ENCODE assay signal across 1 cellular context in the genomic region with DNA sequence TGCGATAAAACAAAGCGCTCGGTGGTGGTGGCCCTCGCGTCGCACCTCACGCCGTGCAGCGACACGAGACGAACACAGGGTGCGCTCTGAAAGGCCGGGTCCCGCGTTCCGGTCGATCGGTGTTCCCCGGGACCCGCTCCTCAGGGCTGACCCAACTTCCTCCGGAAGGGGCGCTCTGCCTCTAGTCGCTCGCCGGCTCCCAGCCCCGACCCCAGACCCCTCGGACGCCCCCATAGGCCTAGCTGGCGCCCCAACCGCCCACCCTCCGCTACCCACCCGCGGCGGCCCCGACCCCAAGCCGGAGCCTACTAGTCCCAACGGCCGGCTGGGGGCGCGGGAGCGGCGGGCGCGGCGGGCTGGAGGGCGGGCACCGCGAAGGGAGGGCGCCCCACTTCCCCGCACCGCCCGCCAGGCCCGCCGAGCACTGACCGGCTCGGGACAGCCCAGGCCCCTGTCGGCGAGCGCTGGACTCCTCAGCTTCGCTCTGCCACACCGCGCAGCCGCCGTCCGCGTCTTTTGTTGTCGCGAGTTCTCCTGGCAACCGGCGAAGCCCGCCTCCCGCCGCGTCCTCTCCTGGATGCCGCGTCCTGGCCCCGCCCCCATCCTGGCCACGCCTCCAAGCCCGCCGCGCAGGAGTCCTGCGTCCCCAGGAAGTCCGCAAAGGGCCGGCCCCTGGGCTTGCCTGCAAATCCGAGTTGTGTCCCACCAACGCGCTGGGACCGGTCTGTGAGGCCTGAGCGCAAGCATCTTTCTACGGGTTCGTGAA.
A peak's percentile ranks its signal among the peaks of the same experiment; 100 is the strongest.
TF ChIP-seq lines count a peak whose summit lies in the region.

KIF27 (minus strand) TSS at position 491 of the 766 bp plus-strand sequence. CDS start 5,841 bp downstream, outside the sequence.

TF ChIP-seq in WTC11, 78 proteins besides CTCF, POLR2A, EP300 and RAD21 (continued from another document and continues in another):
- TF ChIP-seq FOXP1 (CRISPR knock-in tag; IDR thresholded peaks at IDR 0.05; ENCODE audit: borderline replicate concordance) = peak; percentile 91
- TF ChIP-seq ZNF671 (CRISPR knock-in tag; IDR thresholded peaks at IDR 0.05) = peak; percentile 92
- no peak for TF ChIP-seq FOXJ3 (CRISPR knock-in tag; IDR thresholded peaks at IDR 0.05; ENCODE audit: borderline replicate concordance)
- TF ChIP-seq, protein P1, sequence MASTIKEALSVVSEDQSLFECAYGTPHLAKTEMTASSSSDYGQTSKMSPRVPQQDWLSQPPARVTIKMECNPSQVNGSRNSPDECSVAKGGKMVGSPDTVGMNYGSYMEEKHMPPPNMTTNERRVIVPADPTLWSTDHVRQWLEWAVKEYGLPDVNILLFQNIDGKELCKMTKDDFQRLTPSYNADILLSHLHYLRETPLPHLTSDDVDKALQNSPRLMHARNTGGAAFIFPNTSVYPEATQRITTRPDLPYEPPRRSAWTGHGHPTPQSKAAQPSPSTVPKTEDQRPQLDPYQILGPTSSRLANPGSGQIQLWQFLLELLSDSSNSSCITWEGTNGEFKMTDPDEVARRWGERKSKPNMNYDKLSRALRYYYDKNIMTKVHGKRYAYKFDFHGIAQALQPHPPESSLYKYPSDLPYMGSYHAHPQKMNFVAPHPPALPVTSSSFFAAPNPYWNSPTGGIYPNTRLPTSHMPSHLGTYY (CRISPR knock-in tag; IDR thresholded peaks at IDR 0.05) = 0 out of 2 replicates have a peak, but pooled peaks have one; percentile 28
- TF ChIP-seq FOXP4 (CRISPR knock-in tag; IDR thresholded peaks at IDR 0.05) = peak; percentile 54; the same call in 1 of the 2 replicates
- peak; percentile 57; the same call in 1 of the 2 replicates for TF ChIP-seq GABPB1 (CRISPR knock-in tag; IDR thresholded peaks at IDR 0.05)
- TF ChIP-seq, protein P2, sequence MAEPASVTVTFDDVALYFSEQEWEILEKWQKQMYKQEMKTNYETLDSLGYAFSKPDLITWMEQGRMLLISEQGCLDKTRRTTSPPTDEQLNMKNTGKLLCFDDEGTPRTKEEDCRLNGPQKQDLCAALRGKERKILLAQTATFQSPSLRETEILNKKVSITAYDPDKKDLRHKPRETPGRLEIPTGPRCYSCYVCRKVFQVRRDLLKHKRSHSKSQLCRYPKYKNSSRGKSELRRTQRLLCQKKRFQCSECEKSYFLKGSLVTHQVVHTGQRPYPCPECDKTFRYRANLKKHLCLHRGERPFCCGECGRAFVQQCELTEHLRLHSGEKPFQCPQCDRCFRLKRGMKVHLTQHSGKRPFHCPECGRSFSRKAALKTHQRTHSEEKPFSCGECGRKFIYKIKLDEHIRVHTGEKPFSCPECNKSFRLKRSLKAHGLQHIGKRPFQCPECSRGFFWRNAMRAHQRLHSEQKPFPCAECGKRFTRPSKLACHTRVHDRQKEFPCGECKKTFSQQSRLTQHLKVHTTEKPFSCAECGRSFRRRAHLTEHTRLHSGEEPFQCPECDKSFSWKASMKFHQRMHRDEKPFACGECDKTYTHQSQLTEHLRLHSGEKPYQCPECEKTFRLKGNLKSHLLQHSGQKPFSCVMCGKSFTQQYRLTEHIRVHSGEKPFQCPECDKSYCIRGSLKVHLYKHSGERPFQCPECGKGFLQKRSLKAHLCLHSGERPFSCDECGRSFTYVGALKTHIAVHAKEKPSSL (CRISPR knock-in tag; conservative IDR thresholded peaks at IDR 0.05) = no peak
- 0 out of 2 replicates have a peak, but pooled peaks have one; percentile 49 for TF ChIP-seq ZNF138 (CRISPR knock-in tag; conservative IDR thresholded peaks at IDR 0.05)
- peak; percentile 58; the same call in 1 of the 2 replicates for TF ChIP-seq FOXK1 (CRISPR knock-in tag; IDR thresholded peaks at IDR 0.05)
- 0 out of 2 replicates have a peak, but pooled peaks have one; percentile 57 for TF ChIP-seq PRRX2 (CRISPR knock-in tag; IDR thresholded peaks at IDR 0.05)
- TF ChIP-seq ZNF263 (CRISPR knock-in tag; IDR thresholded peaks at IDR 0.05; ENCODE audit: low read depth) = peak; percentile 11; the same call in 1 of the 2 replicates
- no peak for TF ChIP-seq OVOL2 (CRISPR knock-in tag; IDR thresholded peaks at IDR 0.05; ENCODE audit: borderline replicate concordance)
- TF ChIP-seq SP1 (CRISPR knock-in tag; conservative IDR thresholded peaks at IDR 0.05) = peak; percentile 77
- no peak for TF ChIP-seq JAZF1 (CRISPR knock-in tag; IDR thresholded peaks at IDR 0.05)
- no peak for TF ChIP-seq GTF2I (CRISPR knock-in tag; conservative IDR thresholded peaks at IDR 0.05)
- TF ChIP-seq IRF2 (CRISPR knock-in tag; IDR thresholded peaks at IDR 0.05; ENCODE audit: borderline replicate concordance, low read depth) = 0 out of 2 replicates have a peak, but pooled peaks have one; percentile 24
- TF ChIP-seq ZNF396 (CRISPR knock-in tag; IDR thresholded peaks at IDR 0.05; ENCODE audit: borderline replicate concordance) = no peak
- TF ChIP-seq, protein P3, sequence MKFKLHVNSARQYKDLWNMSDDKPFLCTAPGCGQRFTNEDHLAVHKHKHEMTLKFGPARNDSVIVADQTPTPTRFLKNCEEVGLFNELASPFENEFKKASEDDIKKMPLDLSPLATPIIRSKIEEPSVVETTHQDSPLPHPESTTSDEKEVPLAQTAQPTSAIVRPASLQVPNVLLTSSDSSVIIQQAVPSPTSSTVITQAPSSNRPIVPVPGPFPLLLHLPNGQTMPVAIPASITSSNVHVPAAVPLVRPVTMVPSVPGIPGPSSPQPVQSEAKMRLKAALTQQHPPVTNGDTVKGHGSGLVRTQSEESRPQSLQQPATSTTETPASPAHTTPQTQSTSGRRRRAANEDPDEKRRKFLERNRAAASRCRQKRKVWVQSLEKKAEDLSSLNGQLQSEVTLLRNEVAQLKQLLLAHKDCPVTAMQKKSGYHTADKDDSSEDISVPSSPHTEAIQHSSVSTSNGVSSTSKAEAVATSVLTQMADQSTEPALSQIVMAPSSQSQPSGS (CRISPR knock-in tag; IDR thresholded peaks at IDR 0.05; ENCODE audit: borderline replicate concordance, low read depth) = 0 out of 2 replicates have a peak, but pooled peaks have one; percentile 61
- TF ChIP-seq ZNF512 (CRISPR knock-in tag; IDR thresholded peaks at IDR 0.05; ENCODE audit: borderline replicate concordance) = 0 out of 2 replicates have a peak, but pooled peaks have one; percentile 76
- no peak for TF ChIP-seq HMGA2 (CRISPR knock-in tag; IDR thresholded peaks at IDR 0.05)
- TF ChIP-seq MAX (CRISPR knock-in tag; IDR thresholded peaks at IDR 0.05) = peak; percentile 88
- TF ChIP-seq STAT6 (CRISPR knock-in tag; conservative IDR thresholded peaks at IDR 0.05; ENCODE audit: low read depth) = no peak
- no peak for TF ChIP-seq NR3C1 (CRISPR knock-in tag; conservative IDR thresholded peaks at IDR 0.05; ENCODE audit: low read depth)
- TF ChIP-seq AR (CRISPR knock-in tag; IDR thresholded peaks at IDR 0.05) = 0 out of 2 replicates have a peak, but pooled peaks have one; percentile 2
- no peak for TF ChIP-seq ELF4 (CRISPR knock-in tag; IDR thresholded peaks at IDR 0.05; ENCODE audit: low read depth)
- TF ChIP-seq, protein P4, sequence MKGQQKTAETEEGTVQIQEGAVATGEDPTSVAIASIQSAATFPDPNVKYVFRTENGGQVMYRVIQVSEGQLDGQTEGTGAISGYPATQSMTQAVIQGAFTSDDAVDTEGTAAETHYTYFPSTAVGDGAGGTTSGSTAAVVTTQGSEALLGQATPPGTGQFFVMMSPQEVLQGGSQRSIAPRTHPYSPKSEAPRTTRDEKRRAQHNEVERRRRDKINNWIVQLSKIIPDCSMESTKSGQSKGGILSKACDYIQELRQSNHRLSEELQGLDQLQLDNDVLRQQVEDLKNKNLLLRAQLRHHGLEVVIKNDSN (CRISPR knock-in tag; IDR thresholded peaks at IDR 0.05) = no peak; the same call in 1 of the 2 replicates
- TF ChIP-seq, protein P5, sequence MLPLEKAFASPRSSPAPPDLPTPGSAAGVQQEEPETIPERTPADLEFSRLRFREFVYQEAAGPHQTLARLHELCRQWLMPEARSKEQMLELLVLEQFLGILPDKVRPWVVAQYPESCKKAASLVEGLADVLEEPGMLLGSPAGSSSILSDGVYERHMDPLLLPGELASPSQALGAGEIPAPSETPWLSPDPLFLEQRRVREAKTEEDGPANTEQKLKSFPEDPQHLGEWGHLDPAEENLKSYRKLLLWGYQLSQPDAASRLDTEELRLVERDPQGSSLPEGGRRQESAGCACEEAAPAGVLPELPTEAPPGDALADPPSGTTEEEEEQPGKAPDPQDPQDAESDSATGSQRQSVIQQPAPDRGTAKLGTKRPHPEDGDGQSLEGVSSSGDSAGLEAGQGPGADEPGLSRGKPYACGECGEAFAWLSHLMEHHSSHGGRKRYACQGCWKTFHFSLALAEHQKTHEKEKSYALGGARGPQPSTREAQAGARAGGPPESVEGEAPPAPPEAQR (CRISPR knock-in tag; IDR thresholded peaks at IDR 0.05) = no peak
- TF ChIP-seq ZNF219 (CRISPR knock-in tag; IDR thresholded peaks at IDR 0.05; ENCODE audit: borderline replicate concordance) = no peak
- peak; percentile 19; the same call in 1 of the 2 replicates for TF ChIP-seq E2F5 (CRISPR knock-in tag; IDR thresholded peaks at IDR 0.05)
- TF ChIP-seq GRHL2 (CRISPR knock-in tag; IDR thresholded peaks at IDR 0.05; ENCODE audit: insufficient replicate concordance, severe bottlenecking) = no peak
- peak; percentile 86; the same call in 1 of the 2 replicates for TF ChIP-seq SMAD3 (CRISPR knock-in tag; IDR thresholded peaks at IDR 0.05; ENCODE audit: borderline replicate concordance)
- no peak for TF ChIP-seq JUN (CRISPR knock-in tag; IDR thresholded peaks at IDR 0.05)
- TF ChIP-seq TCF7 (CRISPR knock-in tag; IDR thresholded peaks at IDR 0.05; ENCODE audit: low read depth) = peak; percentile 88; the same call in 1 of the 2 replicates
